In genomic region chr7:36723951-36724664, GRCh38 we compare ENCODE assay signal across 8 cellular contexts. TPM values are rescaled to one million over a fixed set of nuclear protein-coding genes. Genes with fewer than 3 reads are reported as not detected.
DNase-seq lines count a peak whose midpoint lies in the region; ATAC-seq lines count a peak whose summit lies in the region.

A gene with protein sequence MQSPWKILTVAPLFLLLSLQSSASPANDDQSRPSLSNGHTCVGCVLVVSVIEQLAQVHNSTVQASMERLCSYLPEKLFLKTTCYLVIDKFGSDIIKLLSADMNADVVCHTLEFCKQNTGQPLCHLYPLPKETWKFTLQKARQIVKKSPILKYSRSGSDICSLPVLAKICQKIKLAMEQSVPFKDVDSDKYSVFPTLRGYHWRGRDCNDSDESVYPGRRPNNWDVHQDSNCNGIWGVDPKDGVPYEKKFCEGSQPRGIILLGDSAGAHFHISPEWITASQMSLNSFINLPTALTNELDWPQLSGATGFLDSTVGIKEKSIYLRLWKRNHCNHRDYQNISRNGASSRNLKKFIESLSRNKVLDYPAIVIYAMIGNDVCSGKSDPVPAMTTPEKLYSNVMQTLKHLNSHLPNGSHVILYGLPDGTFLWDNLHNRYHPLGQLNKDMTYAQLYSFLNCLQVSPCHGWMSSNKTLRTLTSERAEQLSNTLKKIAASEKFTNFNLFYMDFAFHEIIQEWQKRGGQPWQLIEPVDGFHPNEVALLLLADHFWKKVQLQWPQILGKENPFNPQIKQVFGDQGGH (minus strand): TSS chr7:36724494. CDS start chr7:36724148, 346 bp downstream.

- peak; percentile 80 for ATAC-seq in left ventricle myocardium superior

- DNase-seq in activated gamma-delta T cell treated with Interleukin-2 at 50 U/mL for 16 hours (peak; percentile 79), activated gamma-delta T cell (lab: John Stamatoyannopoulos, UW) (no peak), KBM-7 (peak; percentile 79), left ventricle myocardium superior (peak; percentile 56), retina (no peak), NCI-H1436 treated with DMSO at 0.1 percent for 48 hours (lab: John Stamatoyannopoulos, UW) (no peak)
- DNase-seq in activated CD8-positive, alpha-beta memory T cell treated with anti-CD3 and anti-CD28 coated beads for 48 hours (ENCODE audit: low read depth in 2 of 3, low spot score in 2 of 3): peak in 2 of 3 experiments; percentile 44 to 45
- peak; percentile 49 for DNase-seq in stimulated activated CD8-positive, alpha-beta memory T cell treated with anti-CD3 and anti-CD28 coated beads, Interleukin-12 subunit alpha, Interleukin-12 subunit beta, amount 100 ng/mL, for 24 hours (ENCODE audit: extremely low read depth)

- intact Hi-C loops in left ventricle myocardium superior (cut with micrococcal nuclease): no loop called here

- in situ Hi-C loops in KBM-7 (cut with MboI; ENCODE audit: low pct_unique_long_range_greater_than_20kb, low sequenced_read_pairs): no loop called here

RNA-seq across cellular contexts. Expression of the gene that starts here (rescaled TPM):
- total RNA-seq in left ventricle myocardium superior: 2.4 TPM

Comparison
In these comparisons a context has a peak if more than half of its experiments do, and no peak if none do; other contexts are left out.
1. DNase-seq: peak in activated gamma-delta T cell treated with Interleukin-2 at 50 U/mL for 16 hours (single experiment), KBM-7 (single experiment), activated CD8-positive, alpha-beta memory T cell treated with anti-CD3 and anti-CD28 coated beads for 48 hours (2 of 3), left ventricle myocardium superior (single experiment) and stimulated activated CD8-positive, alpha-beta memory T cell treated with anti-CD3 and anti-CD28 coated beads, Interleukin-12 subunit alpha, Interleukin-12 subunit beta, amount 100 ng/mL, for 24 hours (single experiment); none in activated gamma-delta T cell (single experiment), retina (single experiment) and NCI-H1436 treated with DMSO at 0.1 percent for 48 hours (single experiment).